ENCODE assay signal across 1 cellular context in the genomic region with DNA sequence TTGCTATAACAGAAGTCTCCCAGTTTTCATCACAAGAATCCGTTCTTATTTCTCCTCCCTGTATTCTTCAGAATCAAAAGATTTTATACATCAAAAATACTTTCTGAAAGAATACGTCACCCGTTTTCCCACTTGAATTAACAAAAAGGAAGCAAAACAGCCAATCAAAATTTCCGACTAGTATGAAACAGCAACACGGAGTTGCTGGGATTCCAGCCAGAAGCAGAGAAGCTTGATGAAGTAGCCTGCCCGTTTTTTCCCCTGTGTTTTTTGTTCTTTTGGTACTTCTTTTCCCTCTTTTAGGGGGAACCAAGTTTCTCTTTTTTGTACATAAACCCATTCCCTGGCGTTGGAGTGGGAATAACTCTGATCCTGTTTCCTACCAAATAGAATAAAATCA.
TF ChIP-seq lines count a peak whose summit lies in the region.

No MANE protein-coding gene starts in this region.

TF ChIP-seq in endothelial cell of umbilical vein, 7 proteins besides CTCF, POLR2A, EP300 and RAD21:
- TF ChIP-seq, protein P1, sequence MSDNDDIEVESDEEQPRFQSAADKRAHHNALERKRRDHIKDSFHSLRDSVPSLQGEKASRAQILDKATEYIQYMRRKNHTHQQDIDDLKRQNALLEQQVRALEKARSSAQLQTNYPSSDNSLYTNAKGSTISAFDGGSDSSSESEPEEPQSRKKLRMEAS (IDR thresholded peaks at IDR 0.05; ENCODE audit: insufficient read depth, insufficient read length), result no peak
- no peak for TF ChIP-seq FOS (IDR thresholded peaks at IDR 0.05; ENCODE audit: borderline replicate concordance, insufficient read depth, low read length)
